Comparison of ENCODE assay signal across 1 cellular context in genomic region chr4:26867914-26868684, GRCh38.
TF ChIP-seq lines count a peak whose summit lies in the region.

No MANE protein-coding gene starts in this region.

TF ChIP-seq in SK-N-SH treated with all-trans-retinoic acid at 6 μM for 48 hours, 23 proteins besides CTCF, POLR2A, EP300 and RAD21 (continued from another document):
- TF ChIP-seq POU6F1 (CRISPR knock-in tag; IDR thresholded peaks at IDR 0.05; ENCODE audit: borderline replicate concordance, low read depth) (no peak), PATZ1 (CRISPR knock-in tag; IDR thresholded peaks at IDR 0.05; ENCODE audit: borderline replicate concordance) (no peak), SNAI2 (CRISPR knock-in tag; IDR thresholded peaks at IDR 0.05) (no peak), PPARA (CRISPR knock-in tag; IDR thresholded peaks at IDR 0.05; ENCODE audit: borderline replicate concordance) (no peak), ZC3H10 (CRISPR knock-in tag; IDR thresholded peaks at IDR 0.05) (no peak), TOX (CRISPR knock-in tag; IDR thresholded peaks at IDR 0.05; ENCODE audit: borderline replicate concordance) (no peak), GLIS3 (CRISPR knock-in tag; IDR thresholded peaks at IDR 0.05) (no peak), ZFP30 (CRISPR knock-in tag; IDR thresholded peaks at IDR 0.05) (no peak), CSDC2 (CRISPR knock-in tag; IDR thresholded peaks at IDR 0.05) (no peak), BACH2 (CRISPR knock-in tag; IDR thresholded peaks at IDR 0.05; ENCODE audit: borderline replicate concordance) (no peak)
